Comparison of ENCODE assay signal across 13 cellular contexts in the genomic region with DNA sequence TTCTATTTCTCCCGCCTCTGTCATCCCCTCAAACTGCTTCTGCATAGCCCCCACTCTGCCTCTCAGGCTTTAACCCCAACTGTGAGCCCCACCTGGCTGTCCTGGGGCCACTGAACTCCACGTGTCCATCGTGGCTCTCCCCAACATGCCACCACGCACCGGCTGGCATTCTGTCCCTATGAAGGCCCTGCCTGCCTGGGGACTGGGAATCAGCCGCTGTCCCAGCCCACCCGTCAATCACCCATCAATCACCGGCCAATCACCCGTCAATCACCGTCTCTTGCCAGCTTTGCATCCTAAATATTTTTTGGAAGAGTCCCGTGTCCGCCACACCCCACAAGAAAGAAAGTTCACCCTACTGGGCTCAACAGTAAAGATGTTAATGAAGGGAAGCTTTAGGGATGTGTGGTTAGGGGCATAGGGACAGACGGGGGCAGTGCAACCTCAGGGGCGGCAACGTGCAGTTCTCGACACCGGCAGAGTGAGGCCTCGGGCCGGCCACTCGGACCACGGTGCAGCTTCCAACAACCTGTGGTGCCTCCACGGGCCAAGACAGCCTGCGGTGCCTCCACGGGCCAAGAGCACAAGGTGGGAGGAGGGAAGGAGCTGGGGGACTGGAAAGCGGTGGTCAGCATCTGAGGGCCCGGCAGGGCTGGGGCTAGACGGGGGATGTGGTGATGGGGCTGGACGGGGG.
DNase-seq lines count a peak whose midpoint lies in the region; ATAC-seq, FAIRE-seq and TF ChIP-seq lines count a peak whose summit lies in the region.
"Had no signal": no experiment of that assay in that cellular context is flagged by ENCODE, and none has a peak within 500 bp of the region (broad histone marks: within the 10 kb centered on the region; RNA-seq: fewer than 3 reads in every experiment).

No MANE protein-coding gene starts in this region.

- H3K79me2 ChIP-seq in K562 (ENCODE audit: control insufficient read depth, insufficient read depth, low read length) = no peaks in the 10 kb centered on the region

- no peak overlapping the region for H3K4me3 Mint-ChIP-seq in activated CD4-positive, alpha-beta T cell treated with anti-CD3 and anti-CD28 coated beads, Interleukin-2, amount 10 ng/mL, durations not matched to agents 24 days and 14 days
- H3K4me3 Mint-ChIP-seq: activated T-cell treated with anti-CD3 and anti-CD28 coated beads, Interleukin-2, amount 50 U/mL, for 24 hours had no signal

- 0 out of 2 replicates have a peak, but pooled peaks cover 2% of the 10 kb centered on the region for H4K20me1 ChIP-seq in K562 (replicated peaks; ENCODE audit: control insufficient read depth, insufficient read depth, low read length)

- POLR2A ChIA-PET in HEK293 (lab: Yijun Ruan, JAX) (no interaction called here), K562 (lab: Yijun Ruan, JAX) (no interaction called here)

- 47% methylated on average over 20 of the region's 28 CpGs for WGBS in K562 (ENCODE audit: insufficient coverage, low coverage, missing lambda C conversion rate)
- 70 to 73% methylated on average over 8 to 15 of the region's 28 CpGs for WGBS in esophagus squamous epithelium, 2 donors

- no peaks in the 10 kb centered on the region for H3K36me3 Mint-ChIP-seq in activated CD4-positive, alpha-beta T cell treated with anti-CD3 and anti-CD28 coated beads, Interleukin-2, amount 10 ng/mL, durations not matched to agents 24 days and 14 days (ENCODE audit: low read depth)

- peak overlapping the region; percentile 47 for H3K27ac Mint-ChIP-seq in activated CD4-positive, alpha-beta T cell treated with anti-CD3 and anti-CD28 coated beads, Interleukin-2, amount 10 ng/mL, durations not matched to agents 24 days and 14 days
- H3K27ac Mint-ChIP-seq: activated T-cell treated with anti-CD3 and anti-CD28 coated beads, Interleukin-2, amount 50 U/mL, for 24 hours had no signal

- H3K27me3 ChIP-seq in K562 (ENCODE audit: control insufficient read depth in 2 of 2, insufficient read depth in 2 of 2, low read length in 2 of 2) (peaks cover 24 to 27% of the 10 kb centered on the region in 2 experiments), esophagus squamous epithelium (peaks cover 0 to 12% (median 0%) of the 10 kb centered on the region in 4 donors)

- H3K4me3 ChIP-seq in HEK293 (ENCODE audit: low read depth, low read length) (no peak overlapping the region), K562 (no peak overlapping the region), esophagus squamous epithelium (no peak overlapping the region)
- H3K4me3 ChIP-seq: adrenal gland had no signal

- H3K4me1 ChIP-seq in HEK293 (ENCODE audit: control insufficient read depth, insufficient read depth, low read length) = no peaks in the 10 kb centered on the region
- peaks cover 0 to 11% of the 10 kb centered on the region in 2 experiments; a peak in 1 of 5 replicates for H3K4me1 ChIP-seq in K562 (replicated peaks in 1 of 2; ENCODE audit: control insufficient read depth in 2 of 2, insufficient read depth in 2 of 2, low read length in 2 of 2)
- no peaks in the 10 kb centered on the region for H3K4me1 ChIP-seq in esophagus squamous epithelium
- H3K4me1 ChIP-seq: adrenal gland had no signal

- FAIRE-seq in K562 (lab: Jason Lieb, UNC) = no peak

- no peaks in the 10 kb centered on the region for H3K9me1 ChIP-seq in K562 (ENCODE audit: control insufficient read depth, insufficient read depth, low read length)

- no peak for ATAC-seq in K562
- no peak for ATAC-seq in GM19397 (IDR thresholded peaks at IDR 0.05; ENCODE audit: unreplicated experiment)

- no peaks in the 10 kb centered on the region for H3K36me3 ChIP-seq in HEK293 (ENCODE audit: control insufficient read depth in 2 of 2, insufficient read depth in 1 of 2, low read length in 2 of 2)
- H3K36me3 ChIP-seq in K562 (ENCODE audit: control insufficient read depth, insufficient read depth, low read length) = no peaks in the 10 kb centered on the region
- H3K36me3 ChIP-seq in esophagus squamous epithelium = no peaks in the 10 kb centered on the region
- H3K36me3 ChIP-seq: adrenal gland had no signal

- no peaks in the 10 kb centered on the region for H3K9me3 ChIP-seq in HEK293 (ENCODE audit: control insufficient read depth, insufficient read depth, low read depth, low read length)
- no peaks in the 10 kb centered on the region for H3K9me3 ChIP-seq in K562 (replicated peaks; ENCODE audit: control insufficient read depth, insufficient read depth, low read depth, low read length)
- H3K9me3 ChIP-seq in esophagus squamous epithelium = no peaks in the 10 kb centered on the region
- H3K9me3 ChIP-seq: adrenal gland had no signal

- H3K4me1 Mint-ChIP-seq in activated CD4-positive, alpha-beta T cell treated with anti-CD3 and anti-CD28 coated beads, Interleukin-2, amount 10 ng/mL, durations not matched to agents 24 days and 14 days = peaks cover 2% of the 10 kb centered on the region

- in situ Hi-C loops in K562 (cut with MboI) = no loop called here

- no peak overlapping the region for H2AFZ ChIP-seq in K562 (ENCODE audit: low read depth, low read length)

- no peak for TF ChIP-seq EP300 in K562 (IDR thresholded peaks at IDR 0.05; ENCODE audit: low read length)

- TF ChIP-seq CTCF in HEK293 (tag by site-specific recombination; IDR thresholded peaks at IDR 0.05) (0 out of 2 replicates have a peak, but pooled peaks have one; percentile 23), K562 (IDR thresholded peaks at IDR 0.05 in 2 of 3, conservative IDR thresholded peaks at IDR 0.05 in 1 of 3; ENCODE audit: insufficient read depth in 2 of 3, low read depth in 1 of 3, low read length in 3 of 3) (no peak), esophagus squamous epithelium (IDR thresholded peaks at IDR 0.05) (no peak)

- BruUV-seq in K562 (replicated peaks; lab: Mats Ljungman, UMichigan) = no TSS peak

- no peak for DNase-seq in activated CD4-positive, alpha-beta T cell treated with anti-CD3 and anti-CD28 coated beads, Interleukin-2, amount 10 ng/mL, durations not matched to agents 24 days and 14 days
- DNase-seq in activated CD4-positive, alpha-beta T cell treated with anti-CD3 and anti-CD28 coated beads, Interleukin-2, amount 50 U/mL, for 48 hours = no peak
- DNase-seq in K562 (ENCODE audit: extremely low read depth in 1 of 4, low spot score in 3 of 4) = no peak
- peak; percentile 71 for DNase-seq in posterior vena cava (ENCODE audit: low spot score)
- DNase-seq in hepatic stellate cell (ENCODE audit: low spot score) = no peak
- DNase-seq in esophagus squamous epithelium (lab: John Stamatoyannopoulos, UW) = no peak
- DNase-seq: activated T-cell treated with anti-CD3 and anti-CD28 coated beads, Interleukin-2, amount 50 U/mL, for 24 hours; adrenal gland; head of caudate nucleus; NCI-H2107; substantia nigra had no signal

- H3K27ac ChIP-seq in HEK293 (ENCODE audit: extremely low read depth, low read depth, low read length) (no peak overlapping the region), K562 (ENCODE audit: extremely low read depth, low read depth, low read length) (no peak overlapping the region), esophagus squamous epithelium (no peak overlapping the region)
- H3K27ac ChIP-seq: adrenal gland had no signal

- no peak overlapping the region for H3K9ac ChIP-seq in K562 (ENCODE audit: insufficient read depth in 1 of 2, low read depth in 2 of 2, low read length in 2 of 2)

- H3K27me3 Mint-ChIP-seq in activated CD4-positive, alpha-beta T cell treated with anti-CD3 and anti-CD28 coated beads, Interleukin-2, amount 10 ng/mL, durations not matched to agents 24 days and 14 days = no peaks in the 10 kb centered on the region
- H3K27me3 Mint-ChIP-seq: activated T-cell treated with anti-CD3 and anti-CD28 coated beads, Interleukin-2, amount 50 U/mL, for 24 hours had no signal

- CTCF ChIA-PET in HEK293 (lab: Yijun Ruan, JAX) (interaction anchor here (0.9 kb wide), 1 partner anchor 15 kb away, joined by 3 read pairs; no protein-coding TSS in a partner anchor), K562 (lab: Yijun Ruan, JAX; ENCODE audit: low intra/inter-chr PET ratio) (no interaction called here)

- TF ChIP-seq RAD21 in K562 (CRISPR knock-in tag; conservative IDR thresholded peaks at IDR 0.05 in 1 of 2, IDR thresholded peaks at IDR 0.05 in 1 of 2) = no peak

- peaks cover 6% of the 10 kb centered on the region for H3K9me3 Mint-ChIP-seq in activated CD4-positive, alpha-beta T cell treated with anti-CD3 and anti-CD28 coated beads, Interleukin-2, amount 10 ng/mL, durations not matched to agents 24 days and 14 days
- H3K9me3 Mint-ChIP-seq: activated T-cell treated with anti-CD3 and anti-CD28 coated beads, Interleukin-2, amount 50 U/mL, for 24 hours had no signal

- no peak overlapping the region for H3K4me2 ChIP-seq in K562 (ENCODE audit: insufficient read depth, low read length)

- TF ChIP-seq POLR2A in K562 (conservative IDR thresholded peaks at IDR 0.05) (no peak), esophagus squamous epithelium (IDR thresholded peaks at IDR 0.05) (no peak)

- intact Hi-C loops in activated CD4-positive, alpha-beta T cell treated with anti-CD3 and anti-CD28 coated beads, Interleukin-2, amount 10 ng/mL, durations not matched to agents 24 days and 14 days (cut with micrococcal nuclease) = no loop called here
- intact Hi-C loops in K562 (cut with micrococcal nuclease) (no loop called here), posterior vena cava (cut with DNase I) (no loop called here), esophagus squamous epithelium (cut with DNase I) (no loop called here)

TF ChIP-seq in HEK293, 187 proteins besides CTCF, POLR2A, EP300 and RAD21 (continues in another document):
- TF ChIP-seq ZNF155 (tag by site-specific recombination; IDR thresholded peaks at IDR 0.05) (no peak), SP2 (tag by site-specific recombination; IDR thresholded peaks at IDR 0.05) (peak; percentile 47)

TF ChIP-seq in K562, 482 proteins besides CTCF, POLR2A, EP300 and RAD21 (continues in another document):
- no peak for TF ChIP-seq TBP (optimal IDR thresholded peaks at IDR 0.05; ENCODE audit: low read depth, low read length)
- no peak for TF ChIP-seq EGR1 (conservative IDR thresholded peaks at IDR 0.05)
- TF ChIP-seq, protein P1, sequence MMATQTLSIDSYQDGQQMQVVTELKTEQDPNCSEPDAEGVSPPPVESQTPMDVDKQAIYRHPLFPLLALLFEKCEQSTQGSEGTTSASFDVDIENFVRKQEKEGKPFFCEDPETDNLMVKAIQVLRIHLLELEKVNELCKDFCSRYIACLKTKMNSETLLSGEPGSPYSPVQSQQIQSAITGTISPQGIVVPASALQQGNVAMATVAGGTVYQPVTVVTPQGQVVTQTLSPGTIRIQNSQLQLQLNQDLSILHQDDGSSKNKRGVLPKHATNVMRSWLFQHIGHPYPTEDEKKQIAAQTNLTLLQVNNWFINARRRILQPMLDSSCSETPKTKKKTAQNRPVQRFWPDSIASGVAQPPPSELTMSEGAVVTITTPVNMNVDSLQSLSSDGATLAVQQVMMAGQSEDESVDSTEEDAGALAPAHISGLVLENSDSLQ (IDR thresholded peaks at IDR 0.05) = peak; percentile 51
